8 cellular contexts compared by ENCODE assay signal in the genomic region with DNA sequence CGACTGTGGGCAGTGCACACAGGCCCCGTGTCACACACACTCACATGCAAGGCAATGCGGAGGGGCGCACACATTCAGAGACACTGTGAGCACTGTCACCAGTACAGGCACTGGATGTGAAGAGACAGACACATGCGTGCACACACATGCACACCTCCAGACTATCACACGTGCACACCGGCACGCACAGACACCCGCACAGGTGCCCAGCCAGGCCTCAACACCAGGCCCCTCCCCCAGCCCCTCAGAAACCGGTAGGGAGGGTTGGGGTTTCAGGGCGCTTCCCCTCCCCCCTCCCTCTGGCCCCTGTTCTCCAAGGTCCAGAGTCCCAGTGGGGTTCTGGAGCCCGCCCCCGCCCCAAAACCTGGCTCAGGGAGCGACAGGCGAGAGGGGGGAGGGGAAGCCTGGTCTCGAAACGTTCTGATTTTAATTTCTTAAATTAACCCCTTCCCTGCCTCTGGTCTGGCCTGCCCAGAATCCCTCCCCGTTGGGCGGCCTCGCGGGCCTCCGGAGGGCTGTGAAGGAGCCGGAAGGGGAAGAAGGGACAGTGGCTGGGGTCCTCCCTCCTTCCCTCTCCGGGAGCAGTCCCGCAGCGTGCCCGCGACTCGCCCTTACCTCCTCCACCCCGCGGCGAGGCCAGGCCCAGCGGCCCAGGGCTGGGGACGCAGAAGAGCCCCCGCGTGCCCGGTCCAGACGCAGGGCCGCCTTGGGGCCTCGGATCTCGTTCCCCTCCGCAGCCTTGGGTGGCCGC. TPM values are rescaled to one million over a fixed set of nuclear protein-coding genes. Genes with fewer than 3 reads are reported as not detected.
A peak's percentile ranks its signal among the peaks of the same experiment; 100 is the strongest.
DNase-seq lines count a peak whose midpoint lies in the region; ATAC-seq, FAIRE-seq and TF ChIP-seq lines count a peak whose summit lies in the region.

No MANE protein-coding gene starts in this region.

- H3K27ac Mint-ChIP-seq in activated B cell treated with CpG ODN at 0.5 μM for 24 hours = peak overlapping the region; percentile 74

- H3K9me3 Mint-ChIP-seq in activated B cell treated with CpG ODN at 0.5 μM for 24 hours = no peaks in the 10 kb centered on the region

- ATAC-seq in GM19328 (IDR thresholded peaks at IDR 0.05; ENCODE audit: unreplicated experiment) = peak; percentile 14
- ATAC-seq in HG03439 (IDR thresholded peaks at IDR 0.05; ENCODE audit: unreplicated experiment) = peak; percentile 9
- ATAC-seq in activated B cell treated with CpG ODN at 0.5 μM for 24 hours (ENCODE audit: low read depth) = peak; percentile 9
- ATAC-seq in pancreas = peak; percentile 26 to 60 (median 33)

- peaks cover 3% of the 10 kb centered on the region for H3K36me3 Mint-ChIP-seq in activated B cell treated with CpG ODN at 0.5 μM for 24 hours (ENCODE audit: low read depth)

- no peaks in the 10 kb centered on the region for H3K4me1 ChIP-seq in pancreas

- peaks cover 36% of the 10 kb centered on the region for H3K4me1 Mint-ChIP-seq in activated B cell treated with CpG ODN at 0.5 μM for 24 hours

- FAIRE-seq in pancreas (lab: Jason Lieb, UNC) = no peak

- H3K4me3 ChIP-seq in fibroblast of mammary gland (ENCODE audit: control insufficient read depth, low read depth, low read length) = peak overlapping the region; percentile 61
- H3K4me3 ChIP-seq in pancreas = peak overlapping the region; percentile 36 to 87 (median 62)

- CTCF ChIA-PET in activated B cell treated with CpG ODN at 0.5 μM for 24 hours (lab: Charles Lee) = no interaction called here

- intact Hi-C loops in activated B cell treated with CpG ODN at 0.5 μM for 24 hours (cut with micrococcal nuclease) = loop anchor here (1.0 to 10.0 kb wide), 6 partner anchors 14 to 451 kb away; a partner anchor contains a TSS
- intact Hi-C loops in pancreas (cut with DNase I) = no loop called here

- no peaks in the 10 kb centered on the region for H3K27me3 Mint-ChIP-seq in activated B cell treated with CpG ODN at 0.5 μM for 24 hours

- no peak for TF ChIP-seq CTCF in C4-2B (conservative IDR thresholded peaks at IDR 0.05)
- no peak for TF ChIP-seq CTCF in activated B cell treated with CpG ODN at 0.5 μM for 24 hours (IDR thresholded peaks at IDR 0.05)
- no peak for TF ChIP-seq CTCF in fibroblast of mammary gland (conservative IDR thresholded peaks at IDR 0.05; ENCODE audit: control insufficient read depth, insufficient read depth, low read depth, low read length)
- no peak for TF ChIP-seq CTCF in pancreas (IDR thresholded peaks at IDR 0.05)

- DNase-seq in activated B cell treated with CpG ODN at 0.5 μM for 24 hours (no peak), fibroblast of mammary gland (ENCODE audit: low read depth) (no peak), pancreas (peak in 2 of 6 donors; percentile 30 to 71), A172 (ENCODE audit: low spot score) (no peak), GM19240 (ENCODE audit: insufficient read length, low spot score) (no peak)

- POLR2A ChIA-PET in activated B cell treated with CpG ODN at 0.5 μM for 24 hours (lab: Charles Lee) = interaction anchor here (0.6 to 3.4 kb wide), 8 partner anchors 11 to 116 kb away, joined by 3 to 51 read pairs (median 7); a partner anchor contains a TSS

- H3K36me3 ChIP-seq in pancreas = no peaks in the 10 kb centered on the region

- H3K27ac ChIP-seq in C4-2B = peak overlapping the region; percentile 72
- no peak overlapping the region for H3K27ac ChIP-seq in pancreas

- no peaks in the 10 kb centered on the region for H3K9me3 ChIP-seq in pancreas

- no peaks in the 10 kb centered on the region for H3K27me3 ChIP-seq in pancreas

- 4 to 8% methylated on average over 33 to 43 of the region's 43 CpGs for WGBS in pancreas, 2 donors

- peak overlapping the region; percentile 82 for H3K4me3 Mint-ChIP-seq in activated B cell treated with CpG ODN at 0.5 μM for 24 hours

RNA-seq across cellular contexts. Expression of a gene that starts 0.6 kb away (rescaled TPM):
- total RNA-seq in activated B cell treated with CpG ODN at 0.5 μM for 24 hours = 21.4 and 25.7 TPM in 2 replicates
- 1 to 10 TPM; 2.2 to 4.0 (median 3.0) TPM for total RNA-seq in pancreas
- 1 to 10 TPM; 4.9 to 6.9 TPM for polyA plus RNA-seq in pancreas
- total RNA-seq in A172 (2014; rRNA removed; shearing (Covaris generic)) = 2.4 and 2.9 TPM in 2 replicates

RNA-seq across cellular contexts. Expression of a gene that starts 9.6 kb away (rescaled TPM):
- total RNA-seq in activated B cell treated with CpG ODN at 0.5 μM for 24 hours (0.20 TPM in 1 of 2 replicates, not detected in the other), pancreas (under 1 TPM in 3 of 6 donors, not detected in 3; 0.09 to 0.18 (median 0.09) TPM)
- polyA plus RNA-seq in pancreas = under 1 TPM; 0.19 to 0.94 TPM
- total RNA-seq in A172 (2014; rRNA removed; shearing (Covaris generic)) = not detected in 2 replicates

RNA-seq across cellular contexts. Expression of a gene that starts 49.6 kb away (rescaled TPM):
- total RNA-seq in activated B cell treated with CpG ODN at 0.5 μM for 24 hours (295 and 307 TPM in 2 replicates), pancreas (100 to 1,000 TPM in 4 of 6 donors, 10 to 100 TPM in 2; 91.8 to 141 (median 118) TPM)
- 10 to 100 TPM; 72.7 to 92.2 TPM for polyA plus RNA-seq in pancreas
- 695 and 768 TPM in 2 replicates for total RNA-seq in A172 (2014; rRNA removed; shearing (Covaris generic))

RNA-seq across cellular contexts. Expression of a gene that starts 50.7 kb away (rescaled TPM):
- total RNA-seq in activated B cell treated with CpG ODN at 0.5 μM for 24 hours (4.6 and 4.7 TPM in 2 replicates), pancreas (10 to 100 TPM; 10.5 to 16.7 (median 13.2) TPM)
- 10 to 100 TPM; 19.1 to 20.9 TPM for polyA plus RNA-seq in pancreas
- total RNA-seq in A172 (2014; rRNA removed; shearing (Covaris generic)) = 39.3 and 48.8 TPM in 2 replicates
